8 cellular contexts compared by ENCODE assay signal in genomic region chr17:28763804-28764266, GRCh38. TPM values are rescaled to one million over a fixed set of nuclear protein-coding genes. Genes with fewer than 3 reads are reported as not detected.
DNase-seq lines count a peak whose midpoint lies in the region; ATAC-seq and TF ChIP-seq lines count a peak whose summit lies in the region.

No MANE protein-coding gene starts in this region.

- no peak overlapping the region for H3K4me2 ChIP-seq in hepatocyte

- no peak overlapping the region for H2AFZ ChIP-seq in hepatocyte

- DNase-seq in ACHN (peak; percentile 83), NCI-H146 treated with DMSO at 0.1 percent for 48 hours (lab: John Stamatoyannopoulos, UW; ENCODE audit: unreplicated experiment) (peak; percentile 27), T-helper 9 cell (peak; percentile 70), amygdala (lab: John Stamatoyannopoulos, UW) (peak in 31 of 56 donors; percentile 12 to 90 (median 43)), hepatocyte (ENCODE audit: low spot score) (peak; percentile 88)
- DNase-seq in stimulated activated CD4-positive, alpha-beta T cell treated with anti-CD3 and anti-CD28 coated beads, Interleukin-12 subunit alpha, Interleukin-12 subunit beta, amount 100 ng/mL, for 4 hours: peak; percentile 75

- no peaks in the 10 kb centered on the region for H3K4me1 ChIP-seq in hepatocyte (ENCODE audit: insufficient read depth)

- no peaks in the 10 kb centered on the region for H3K9me2 ChIP-seq in hepatocyte (replicated peaks; ENCODE audit: insufficient read depth)

- ATAC-seq in GM18867 (IDR thresholded peaks at IDR 0.05; ENCODE audit: unreplicated experiment) (peak; percentile 23), GM21390 (IDR thresholded peaks at IDR 0.05; ENCODE audit: unreplicated experiment) (no peak)

- no peaks in the 10 kb centered on the region for H3K36me3 ChIP-seq in hepatocyte (replicated peaks; ENCODE audit: insufficient read depth, low read depth)

- no peak overlapping the region for H3K4me3 ChIP-seq in hepatocyte

- WGBS in hepatocyte (ENCODE audit: low lambda C conversion rate, missing lambda C conversion rate): 57% methylated on average over 5 of the region's 5 CpGs

- in situ Hi-C loops in ACHN (cut with HindIII; ENCODE audit: low pct_ligation_motif_present, low pct_unique_long_range_greater_than_20kb, low sequenced_read_pairs): no loop called here

- no peaks in the 10 kb centered on the region for H3K9me3 ChIP-seq in hepatocyte (ENCODE audit: low read depth)

- no peaks in the 10 kb centered on the region for H3K27me3 ChIP-seq in hepatocyte

- peaks cover 27% of the 10 kb centered on the region for H3K79me2 ChIP-seq in hepatocyte

- H4K20me1 ChIP-seq in hepatocyte (ENCODE audit: insufficient read depth, poor library complexity, severe bottlenecking): peaks cover 4% of the 10 kb centered on the region

- no peak overlapping the region for H3K27ac ChIP-seq in hepatocyte

- peak; percentile 93 for TF ChIP-seq CTCF in hepatocyte (IDR thresholded peaks at IDR 0.05; ENCODE audit: poor library complexity)

RNA-seq across cellular contexts. Expression of gene TRAF4, which starts 20.0 kb away (rescaled TPM):
- total RNA-seq in hepatocyte: 99.5 and 107 TPM in 2 replicates
- polyA plus RNA-seq in hepatocyte: 66.2 and 81.4 TPM in 2 replicates

RNA-seq across cellular contexts. Expression of gene NEK8, which starts 35.2 kb away (rescaled TPM):
- total RNA-seq in hepatocyte: 3.3 and 5.5 TPM in 2 replicates
- polyA plus RNA-seq in hepatocyte: 8.1 and 9.7 TPM in 2 replicates

RNA-seq across cellular contexts. Expression of gene TLCD1, which starts 37.8 kb away (rescaled TPM):
- total RNA-seq in hepatocyte: 12.5 and 14.6 TPM in 2 replicates
- polyA plus RNA-seq in hepatocyte: 23.4 and 26.6 TPM in 2 replicates

RNA-seq across cellular contexts. Expression of gene RPL23A, which starts 44.0 kb away (rescaled TPM):
- total RNA-seq in hepatocyte: 501 and 614 TPM in 2 replicates
- 1,050 and 1,115 TPM in 2 replicates for polyA plus RNA-seq in hepatocyte

RNA-seq across cellular contexts. Expression of gene RAB34, which starts 46.2 kb away (rescaled TPM):
- total RNA-seq in hepatocyte: 160 and 184 TPM in 2 replicates
- polyA plus RNA-seq in hepatocyte: 180 and 185 TPM in 2 replicates

Comparison
In these comparisons a context has a peak if more than half of its experiments do, and no peak if none do; other contexts are left out.
1. DNase-seq: peak in every context shown above with its lines; median percentile 88 in hepatocyte; 83 in ACHN; 75 in stimulated activated CD4-positive, alpha-beta T cell treated with anti-CD3 and anti-CD28 coated beads, Interleukin-12 subunit alpha, Interleukin-12 subunit beta, amount 100 ng/mL, for 4 hours; 70 in T-helper 9 cell; 43 in amygdala; 27 in NCI-H146 treated with DMSO at 0.1 percent for 48 hours.